In the genomic region with DNA sequence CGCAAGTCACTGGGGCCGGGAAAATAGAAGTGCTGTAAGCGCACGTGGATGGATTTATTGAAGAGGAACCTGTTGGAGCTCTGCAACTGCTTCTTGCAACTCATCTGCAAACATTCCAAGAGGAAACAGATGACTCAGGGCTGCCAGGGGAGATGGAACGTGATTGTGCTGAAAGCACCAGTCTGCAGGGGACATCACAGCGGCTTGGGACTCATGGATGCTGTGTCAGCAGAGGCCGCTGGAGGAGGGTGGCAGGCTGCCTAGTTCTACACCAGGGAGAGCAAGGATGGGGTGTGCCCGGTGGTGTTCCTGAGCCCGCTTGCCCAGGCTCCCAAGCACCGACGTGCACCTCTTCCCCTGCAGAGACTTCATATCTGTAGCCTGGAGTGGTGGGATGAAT, we compare ENCODE assay signal across 24 cellular contexts.
"Had no signal": no experiment of that assay in that cellular context is flagged by ENCODE, and none has a peak within 500 bp of the region (broad histone marks: within the 10 kb centered on the region; RNA-seq: fewer than 3 reads in every experiment).

No MANE protein-coding gene starts in this region.

- H3K27me3 ChIP-seq: ascending aorta, cardiac muscle cell had no signal

- H3K9me3 ChIP-seq: ascending aorta, breast epithelium had no signal

- H3K4me1 ChIP-seq: ascending aorta, breast epithelium had no signal

- H3K27ac ChIP-seq: ascending aorta, breast epithelium, cardiac muscle cell, coronary artery, dorsolateral prefrontal cortex had no signal

- DNase-seq: activated CD4-positive, alpha-beta memory T cell treated with anti-CD3 and anti-CD28 coated beads for 36 hours; activated CD4-positive, alpha-beta T cell treated with anti-CD3 and anti-CD28 coated beads for 36 hours; activated CD4-positive, alpha-beta T cell treated with anti-CD3 and anti-CD28 coated beads, Interleukin-2, amount 10 ng/mL, durations not matched to agents 24 days and 14 days; activated CD4-positive, CD25-positive, alpha-beta regulatory T cell; activated CD4-positive, CD25-positive, alpha-beta regulatory T cell treated with anti-CD3 and anti-CD28 coated beads, Interleukin-2, amount 50 U/mL, for 72 hours; activated CD8-positive, alpha-beta memory T cell treated with anti-CD3 and anti-CD28 coated beads, Interleukin-2, amount 10 ng/mL, durations not matched to agents 7 days and 5 days; activated CD8-positive, alpha-beta memory T cell treated with anti-CD3 and anti-CD28 coated beads, Interleukin-2, amount 50 U/mL, for 4 hours; activated CD8-positive, alpha-beta T cell treated with anti-CD3 and anti-CD28 coated beads, Interleukin-2, amount 10 ng/mL, durations not matched to agents 7 days and 5 days; activated effector memory CD4-positive, alpha-beta T cell treated with anti-CD3 and anti-CD28 coated beads, Interleukin-2, amount 50 U/mL, for 16 hours; activated naive CD4-positive, alpha-beta T cell treated with anti-CD3 and anti-CD28 coated beads for 36 hours; activated naive CD8-positive, alpha-beta T cell treated with anti-CD3 and anti-CD28 coated beads for 36 hours; activated naive CD8-positive, alpha-beta T cell treated with anti-CD3 and anti-CD28 coated beads, Interleukin-2, amount 50 U/mL, for 24 hours; activated T-cell treated with anti-CD3 and anti-CD28 coated beads, Interleukin-2, amount 50 U/mL, for 1 hour; activated T-cell treated with anti-CD3 and anti-CD28 coated beads, Interleukin-2, amount 50 U/mL, for 48 hours; central memory CD4-positive, alpha-beta T cell; effector memory CD4-positive, alpha-beta T cell; endodermal cell; foreskin fibroblast; T-helper 2 cell had no signal

- H3K4me3 ChIP-seq: ascending aorta, breast epithelium, cardiac muscle cell, coronary artery, dorsolateral prefrontal cortex had no signal

- H3K36me3 ChIP-seq: ascending aorta, breast epithelium, cardiac muscle cell had no signal
